Comparison of ENCODE assay signal across 8 cellular contexts in the genomic region with DNA sequence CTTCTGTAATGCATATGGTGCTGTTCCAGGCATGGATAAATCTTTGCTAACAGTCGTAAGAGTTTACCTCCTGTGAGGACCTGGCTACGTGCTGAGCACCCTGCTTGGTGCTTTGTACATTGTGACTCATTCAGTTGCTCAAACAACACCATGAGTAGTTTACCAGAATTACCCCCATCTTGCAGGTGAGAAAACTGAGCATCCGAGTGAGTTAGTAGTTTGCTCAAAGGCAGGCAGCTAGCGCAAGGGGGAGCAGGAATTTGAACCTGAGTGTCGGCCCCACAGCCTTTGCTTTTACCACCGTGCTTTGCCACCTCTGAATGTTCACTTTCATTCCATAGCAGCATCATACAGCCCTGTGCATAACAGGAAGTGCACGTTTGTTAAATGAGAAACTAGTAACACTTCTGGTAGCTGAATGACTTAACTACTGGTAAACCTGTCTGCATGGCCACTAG.
DNase-seq lines count a peak whose midpoint lies in the region; ATAC-seq, FAIRE-seq and TF ChIP-seq lines count a peak whose summit lies in the region.

No MANE protein-coding gene starts in this region.

- ATAC-seq in GM18499 (IDR thresholded peaks at IDR 0.05; ENCODE audit: insufficient read depth, unreplicated experiment): peak; percentile 88
- ATAC-seq in GM21528 (IDR thresholded peaks at IDR 0.05; ENCODE audit: low FRiP score, unreplicated experiment): peak; percentile 88
- ATAC-seq in PC-3: peak; percentile 45; the same call in 1 of the 2 replicates

- no peaks in the 10 kb centered on the region for H3K9me1 ChIP-seq in endothelial cell of umbilical vein (replicated peaks; ENCODE audit: control insufficient read depth, extremely low read depth, insufficient read depth, low read length)

- dilution Hi-C loops in endothelial cell of umbilical vein (cut with MboI; ENCODE audit: extremely low pct_ligation_motif_present, low sequenced_read_pairs): no loop called here

- H3K27ac ChIP-seq in PC-3 (ENCODE audit: low read length) (no peak overlapping the region), endothelial cell of umbilical vein (ENCODE audit: insufficient read depth, low read depth, low read length) (peak overlapping the region; percentile 20), brain microvascular endothelial cell (no peak overlapping the region)

- intact Hi-C loops in PC-3 (cut with micrococcal nuclease): no loop called here
- intact Hi-C loops in endothelial cell of umbilical vein (cut with micrococcal nuclease): no loop called here

- POLR2A ChIA-PET in PC-3 (lab: Charles Lee; ENCODE audit: unreplicated experiment): no interaction called here
- POLR2A ChIA-PET in endothelial cell of umbilical vein (lab: Charles Lee): no interaction called here

- no peaks in the 10 kb centered on the region for H3K9me2 ChIP-seq in PC-3 (replicated peaks; ENCODE audit: low read length)

- H3K4me3 ChIP-seq in PC-3 (ENCODE audit: low read length) (no peak overlapping the region), endothelial cell of umbilical vein (replicated peaks in 1 of 3; ENCODE audit: insufficient read depth in 1 of 3, low read depth in 1 of 3, low read length in 3 of 3) (no peak overlapping the region), BE2C (ENCODE audit: low read depth, low read length) (no peak overlapping the region), brain microvascular endothelial cell (ENCODE audit: low read depth, low read length) (no peak overlapping the region)

- TF ChIP-seq CTCF in PC-3 (conservative IDR thresholded peaks at IDR 0.05; ENCODE audit: low read depth, low read length) (no peak), endothelial cell of umbilical vein (IDR thresholded peaks at IDR 0.05; ENCODE audit: extremely low read depth in 1 of 2, insufficient read depth in 1 of 2, low read depth in 1 of 2, low read length in 2 of 2) (no peak), BE2C (IDR thresholded peaks at IDR 0.05; ENCODE audit: low read depth, low read length) (no peak), brain microvascular endothelial cell (IDR thresholded peaks at IDR 0.05; ENCODE audit: low read depth, low read length, missing control alignments) (no peak)

- H3K36me3 ChIP-seq in PC-3 (ENCODE audit: low read depth, low read length): 0 out of 2 replicates have a peak, but pooled peaks cover 2% of the 10 kb centered on the region
- peaks cover 0 to 12% of the 10 kb centered on the region in 2 experiments for H3K36me3 ChIP-seq in endothelial cell of umbilical vein (ENCODE audit: control insufficient read depth in 2 of 2, extremely low read depth in 1 of 2, insufficient read depth in 2 of 2, low read length in 2 of 2)
- H3K36me3 ChIP-seq in BE2C: peaks cover 7% of the 10 kb centered on the region; the same call in 1 of the 2 replicates
- peaks cover 10% of the 10 kb centered on the region for H3K36me3 ChIP-seq in brain microvascular endothelial cell (replicated peaks)

- H3K27me3 ChIP-seq in PC-3 (ENCODE audit: low read length) (no peaks in the 10 kb centered on the region), endothelial cell of umbilical vein (ENCODE audit: control insufficient read depth in 2 of 2, insufficient read depth in 2 of 2, low read length in 2 of 2) (no peaks in the 10 kb centered on the region), BE2C (no peaks in the 10 kb centered on the region), brain microvascular endothelial cell (replicated peaks) (no peaks in the 10 kb centered on the region)

- DNase-seq in PC-3 (peak; percentile 56), endothelial cell of umbilical vein (ENCODE audit: low read depth, low spot score) (peak; percentile 24), BE2C (no peak), Ammon's horn (ENCODE audit: low spot score) (no peak), brain microvascular endothelial cell (no peak), AG20443 (ENCODE audit: low spot score) (no peak)

- no peak overlapping the region for H3K9ac ChIP-seq in PC-3 (ENCODE audit: low read length)
- H3K9ac ChIP-seq in endothelial cell of umbilical vein (replicated peaks; ENCODE audit: extremely low read depth, insufficient read depth, low read length): no peak overlapping the region

- CTCF ChIA-PET in PC-3 (lab: Charles Lee) (interaction anchor here (0.5 kb wide), 1 partner anchor 438 kb away, joined by 3 read pairs; no protein-coding TSS in a partner anchor), endothelial cell of umbilical vein (lab: Charles Lee) (no interaction called here)

- H3K4me2 ChIP-seq in PC-3 (ENCODE audit: low read length) (0 out of 2 replicates have a peak overlapping the region, but pooled peaks have one; percentile 19), endothelial cell of umbilical vein (ENCODE audit: insufficient read depth, low read length) (no peak overlapping the region)

- in situ Hi-C loops in brain microvascular endothelial cell (cut with HindIII; ENCODE audit: low pct_ligation_motif_present, low sequenced_read_pairs): no loop called here

- no peak for FAIRE-seq in endothelial cell of umbilical vein (lab: Jason Lieb, UNC)

- no peak for TF ChIP-seq POLR2A in endothelial cell of umbilical vein (IDR thresholded peaks at IDR 0.05; ENCODE audit: low read depth, low read length)

- H3K4me1 ChIP-seq in PC-3 (ENCODE audit: insufficient read depth, low read length): peaks cover 10% of the 10 kb centered on the region
- H3K4me1 ChIP-seq in endothelial cell of umbilical vein (ENCODE audit: control insufficient read depth, extremely low read depth, insufficient read depth, low read length): peaks cover 5% of the 10 kb centered on the region
- no peaks in the 10 kb centered on the region for H3K4me1 ChIP-seq in BE2C

- H4K20me1 ChIP-seq in PC-3 (ENCODE audit: low read length) (no peaks in the 10 kb centered on the region), endothelial cell of umbilical vein (replicated peaks; ENCODE audit: control insufficient read depth, extremely low read depth, insufficient read depth, low read length) (no peaks in the 10 kb centered on the region)

- H3K9me3 ChIP-seq in PC-3 (ENCODE audit: low read length): no peaks in the 10 kb centered on the region
- no peaks in the 10 kb centered on the region for H3K9me3 ChIP-seq in endothelial cell of umbilical vein (replicated peaks; ENCODE audit: control insufficient read depth, insufficient read depth, low read length)
- H3K9me3 ChIP-seq in BE2C: no peaks in the 10 kb centered on the region

- H2AFZ ChIP-seq in PC-3 (ENCODE audit: low read length) (no peak overlapping the region), endothelial cell of umbilical vein (ENCODE audit: low read depth, low read length) (no peak overlapping the region)

- H3K79me2 ChIP-seq in PC-3 (ENCODE audit: low read length) (no peaks in the 10 kb centered on the region), endothelial cell of umbilical vein (ENCODE audit: control insufficient read depth, insufficient read depth, low read length) (peaks cover under 1% of the 10 kb centered on the region)

- no peaks in the 10 kb centered on the region for H3F3A ChIP-seq in PC-3 (ENCODE audit: low read length, unreplicated experiment)

- BruUV-seq in PC-3 (replicated peaks; lab: Mats Ljungman, UMichigan): no TSS peak
- BruUV-seq in endothelial cell of umbilical vein (replicated peaks; lab: Mats Ljungman, UMichigan): no TSS peak

TF ChIP-seq in endothelial cell of umbilical vein, 7 proteins besides CTCF, POLR2A, EP300 and RAD21:
- TF ChIP-seq MAX (IDR thresholded peaks at IDR 0.05; ENCODE audit: insufficient read depth, insufficient read length) (no peak), JUN (IDR thresholded peaks at IDR 0.05; ENCODE audit: borderline replicate concordance, insufficient read depth, insufficient read length, low read depth) (no peak), EZH2 (IDR thresholded peaks at IDR 0.05; ENCODE audit: borderline replicate concordance, low read depth, low read length, severe bottlenecking) (no peak), GATA2 (IDR thresholded peaks at IDR 0.05; ENCODE audit: insufficient read depth, insufficient read length, low read depth, low read length) (no peak), POLR2AphosphoS5 (IDR thresholded peaks at IDR 0.05; ENCODE audit: insufficient read depth, low read depth, low read length) (no peak), FOS (IDR thresholded peaks at IDR 0.05; ENCODE audit: borderline replicate concordance, insufficient read depth, low read length) (no peak), MYC (IDR thresholded peaks at IDR 0.05; ENCODE audit: low read depth, low read length) (no peak)

Comparison
In these comparisons a context has a peak if more than half of its experiments do, and no peak if none do; other contexts are left out.
1. DNase-seq: peak in PC-3 (single experiment) and endothelial cell of umbilical vein (single experiment); none in BE2C (single experiment), Ammon's horn (single experiment), brain microvascular endothelial cell (single experiment) and AG20443 (single experiment).
2. Peak in every context shown above with its lines, with median percentiles within 50 percentile points of each other: ATAC-seq.